Comparison of ENCODE assay signal across 11 cellular contexts in genomic region chr7:125643302-125643701, GRCh38.
"Had no signal": no experiment of that assay in that cellular context is flagged by ENCODE, and none has a peak within 500 bp of the region (broad histone marks: within the 10 kb centered on the region; RNA-seq: fewer than 3 reads in every experiment).

No MANE protein-coding gene starts in this region.

- H3K9me3 ChIP-seq: HAP-1 had no signal

- FAIRE-seq: H1, H54 had no signal

- H3K4me3 ChIP-seq: GM23248, GM23338, HAP-1 had no signal

- ATAC-seq: GM23338, HCT116 had no signal

- DNase-seq: GM23248, GOT3, H7, H9, HCEC 1CT, HFFc6 had no signal

- H3K27ac ChIP-seq: GM23248 had no signal

- H3K4me2 ChIP-seq: GM23338 had no signal
